ENCODE assay signal across 15 cellular contexts in genomic region chr2:216616083-216616678, GRCh38. TPM values are rescaled to one million over a fixed set of nuclear protein-coding genes. Genes with fewer than 3 reads are reported as not detected.
DNase-seq lines count a peak whose midpoint lies in the region; ATAC-seq and TF ChIP-seq lines count a peak whose summit lies in the region.
"Had no signal": no experiment of that assay in that cellular context is flagged by ENCODE, and none has a peak within 500 bp of the region (broad histone marks: within the 10 kb centered on the region; RNA-seq: fewer than 3 reads in every experiment).

No MANE protein-coding gene starts in this region.

- H3K4me3 ChIP-seq in A673 (ENCODE audit: low read depth, low read length, poor library complexity, severe bottlenecking): no peak overlapping the region
- H3K4me3 ChIP-seq in HEK293 (ENCODE audit: low read depth, low read length): no peak overlapping the region
- H3K4me3 ChIP-seq in neuronal stem cell (ENCODE audit: low read length in 2 of 2): no peak overlapping the region
- H3K4me3 ChIP-seq in adrenal gland: no peak overlapping the region
- H3K4me3 ChIP-seq: GM12878, GM23338 had no signal

- H3K4me2 ChIP-seq in neuronal stem cell (ENCODE audit: insufficient read depth, low read length, poor library complexity, severe bottlenecking): no peak overlapping the region
- H3K4me2 ChIP-seq: GM23338 had no signal

- H3K4me1 ChIP-seq in A673 (ENCODE audit: insufficient read depth, low read length, poor library complexity, severe bottlenecking) (peaks cover 50% of the 10 kb centered on the region), HEK293 (ENCODE audit: control insufficient read depth, insufficient read depth, low read length) (no peaks in the 10 kb centered on the region; the same call in 1 of the 2 replicates), neuronal stem cell (ENCODE audit: control insufficient read depth in 2 of 2, insufficient read depth in 1 of 2, low read depth in 1 of 2, low read length in 2 of 2) (peaks cover 18 to 29% of the 10 kb centered on the region in 2 donors), adrenal gland (replicated peaks in 1 of 2) (no peaks in the 10 kb centered on the region)

- H3K9me3 ChIP-seq in A673 (ENCODE audit: low read depth, low read length, poor library complexity, severe bottlenecking) (no peaks in the 10 kb centered on the region), HEK293 (ENCODE audit: control insufficient read depth, insufficient read depth, low read depth, low read length) (no peaks in the 10 kb centered on the region), neuronal stem cell (replicated peaks in 1 of 2; ENCODE audit: control insufficient read depth in 2 of 2, insufficient read depth in 1 of 2, low read depth in 1 of 2, low read length in 2 of 2) (no peaks in the 10 kb centered on the region), adrenal gland (replicated peaks in 1 of 3) (no peaks in the 10 kb centered on the region)
- H3K9me3 ChIP-seq: BE2C had no signal

- no CpG with 5 or more reads among the region's 3 CpGs for WGBS in neuronal stem cell (ENCODE audit: extremely low coverage in 2 of 2, insufficient read length in 2 of 2, insufficient replicate concordance in 1 of 2), 2 donors
- WGBS in adrenal gland, 4 donors: 70 to 86% (median 83%) methylated on average over 3 of the region's 3 CpGs

- peak; percentile 74 for ATAC-seq in left lobe of liver
- ATAC-seq: GM12878, GM23338 had no signal

- peak overlapping the region; percentile 7 for H3K27ac ChIP-seq in A673 (ENCODE audit: low read depth, low read length, poor library complexity, severe bottlenecking)
- H3K27ac ChIP-seq in HEK293 (ENCODE audit: extremely low read depth, low read depth, low read length): no peak overlapping the region
- no peak overlapping the region for H3K27ac ChIP-seq in neuronal stem cell (replicated peaks; ENCODE audit: low read length)
- H3K27ac ChIP-seq in adrenal gland: no peak overlapping the region

- H3K36me3 ChIP-seq in A673 (ENCODE audit: insufficient read depth, low read length, poor library complexity, severe bottlenecking): no peaks in the 10 kb centered on the region
- no peaks in the 10 kb centered on the region for H3K36me3 ChIP-seq in HEK293 (ENCODE audit: control insufficient read depth in 2 of 2, insufficient read depth in 1 of 2, low read length in 2 of 2)
- H3K36me3 ChIP-seq in neuronal stem cell (replicated peaks in 1 of 2; ENCODE audit: control insufficient read depth in 2 of 2, insufficient read depth in 2 of 2, low read length in 2 of 2): no peaks in the 10 kb centered on the region
- H3K36me3 ChIP-seq in adrenal gland (replicated peaks in 1 of 2): no peaks in the 10 kb centered on the region
- H3K36me3 ChIP-seq: BE2C had no signal

- H2AK5ac ChIP-seq in neuronal stem cell (ENCODE audit: low read depth, low read length): no peak overlapping the region

- H3K23ac ChIP-seq in neuronal stem cell (ENCODE audit: low read depth, low read length, poor library complexity): no peak overlapping the region

- H3K4ac ChIP-seq in neuronal stem cell (ENCODE audit: low read length): no peak overlapping the region

- POLR2A ChIA-PET in A673 (lab: Charles Lee; ENCODE audit: low non-redundant PET): interaction anchor here (0.7 kb wide), 1 partner anchor 20 kb away, joined by 4 read pairs; no protein-coding TSS in a partner anchor
- POLR2A ChIA-PET in HEK293 (lab: Yijun Ruan, JAX): no interaction called here

- TF ChIP-seq CTCF in A673 (conservative IDR thresholded peaks at IDR 0.05; ENCODE audit: low read depth, low read length): no peak
- no peak for TF ChIP-seq CTCF in HEK293 (tag by site-specific recombination; IDR thresholded peaks at IDR 0.05)
- no peak for TF ChIP-seq CTCF in adrenal gland (IDR thresholded peaks at IDR 0.05)

- H3K79me1 ChIP-seq in neuronal stem cell (ENCODE audit: low read depth, low read length): no peaks in the 10 kb centered on the region

- no peak overlapping the region for H2AFZ ChIP-seq in neuronal stem cell (ENCODE audit: low read length)

- H2BK5ac ChIP-seq in neuronal stem cell (ENCODE audit: low read length): no peak overlapping the region

- H3K27me3 ChIP-seq in A673 (replicated peaks; ENCODE audit: insufficient read depth, low read depth, low read length, poor library complexity) (no peaks in the 10 kb centered on the region), neuronal stem cell (ENCODE audit: control insufficient read depth in 3 of 3, insufficient read depth in 3 of 3, low read depth in 1 of 3, low read length in 3 of 3) (no peaks in the 10 kb centered on the region), adrenal gland (no peaks in the 10 kb centered on the region)
- H3K27me3 ChIP-seq: BE2C had no signal

- peak overlapping the region; percentile 33 for H3K18ac ChIP-seq in neuronal stem cell (ENCODE audit: low read length)

- no peak overlapping the region for H2BK15ac ChIP-seq in neuronal stem cell (ENCODE audit: low read length)

- H4K8ac ChIP-seq in neuronal stem cell (ENCODE audit: low read depth, low read length): no peak overlapping the region

- CTCF ChIA-PET in A673 (lab: Charles Lee): no interaction called here
- CTCF ChIA-PET in HEK293 (lab: Yijun Ruan, JAX): no interaction called here

- H2BK120ac ChIP-seq in neuronal stem cell (ENCODE audit: low read depth, low read length): no peak overlapping the region

- no peak overlapping the region for H2BK12ac ChIP-seq in neuronal stem cell (ENCODE audit: low read length)

- no peak for DNase-seq in A673 (ENCODE audit: low spot score)
- DNase-seq in left lobe of liver (ENCODE audit: low spot score): peak; percentile 85
- no peak for DNase-seq in neuronal stem cell (ENCODE audit: low spot score)
- no peak for DNase-seq in NCI-H1105 (lab: John Stamatoyannopoulos, UW)
- DNase-seq in glomerular visceral epithelial cell (ENCODE audit: extremely low spot score): no peak
- DNase-seq in adrenal gland: no peak
- DNase-seq: BE2C; Calu3; CD4-positive, CD25-positive, alpha-beta regulatory T cell; DMS 273 treated with DMSO at 0.1 percent for 48 hours; H7; Karpas-422 had no signal

- H4K91ac ChIP-seq in neuronal stem cell (ENCODE audit: low read depth, low read length, poor library complexity): no peak overlapping the region

- no peak for TF ChIP-seq POLR2A in adrenal gland (IDR thresholded peaks at IDR 0.05)

- intact Hi-C loops in A673 (cut with micrococcal nuclease; ENCODE audit: unreplicated experiment): no loop called here
- intact Hi-C loops in adrenal gland (cut with DNase I): no loop called here

- no peak overlapping the region for H3K9ac ChIP-seq in neuronal stem cell (ENCODE audit: low read depth, low read length, poor library complexity)

- BruUV-seq in A673 (replicated peaks; lab: Mats Ljungman, UMichigan): no TSS peak

- no peak overlapping the region for H3K14ac ChIP-seq in neuronal stem cell (ENCODE audit: low read length)

TF ChIP-seq in HEK293, 187 proteins besides CTCF, POLR2A, EP300 and RAD21:
- TF ChIP-seq EGR2 (tag by site-specific recombination; IDR thresholded peaks at IDR 0.05; ENCODE audit: low read depth): peak; percentile 82
- no peak for TF ChIP-seq ZNF701 (tag by site-specific recombination; IDR thresholded peaks at IDR 0.05)
- peak; percentile 88 for TF ChIP-seq ZFHX2 (tag by site-specific recombination; conservative IDR thresholded peaks at IDR 0.05)

RNA-seq across cellular contexts. Expression of gene IGFBP2, which starts 17.0 kb away (rescaled TPM):
- total RNA-seq in A673 (2021) (614 and 767 TPM in 2 replicates), left lobe of liver (404 TPM), adrenal gland (100 to 1,000 TPM in 3 of 8 donors, 10 to 100 TPM in 5; 35.6 to 253 (median 84.8) TPM)
- 479 TPM for polyA plus RNA-seq in neuronal stem cell (2013, experiment 1 of 2)
- polyA plus RNA-seq in neuronal stem cell (2013, experiment 2 of 2): 466 TPM
- polyA plus RNA-seq in adrenal gland: 10 to 100 TPM; 14.8 to 76.6 (median 62.7) TPM
- total RNA-seq: CD4-positive, CD25-positive, alpha-beta regulatory T cell had no signal
- polyA plus RNA-seq: CD4-positive, CD25-positive, alpha-beta regulatory T cell had no signal
